In genomic region chr17:46874906-46875305, GRCh38 we compare ENCODE assay signal across 20 cellular contexts. TPM values are rescaled to one million over a fixed set of nuclear protein-coding genes. Genes with fewer than 3 reads are reported as not detected.
DNase-seq lines count a peak whose midpoint lies in the region; ATAC-seq, FAIRE-seq and TF ChIP-seq lines count a peak whose summit lies in the region.
"Had no signal": no experiment of that assay in that cellular context is flagged by ENCODE, and none has a peak within 500 bp of the region (broad histone marks: within the 10 kb centered on the region; RNA-seq: fewer than 3 reads in every experiment).

No MANE protein-coding gene starts in this region.

- H2AFZ ChIP-seq in HepG2 (ENCODE audit: low read length), result no peak overlapping the region
- no peak overlapping the region for H2AFZ ChIP-seq in H1 (ENCODE audit: low read length)
- no peak overlapping the region for H2AFZ ChIP-seq in PC-3 (ENCODE audit: low read length)

- H2AK5ac ChIP-seq in H1 (ENCODE audit: low read depth, low read length), result no peak overlapping the region

- no peak overlapping the region for H2BK5ac ChIP-seq in H1 (ENCODE audit: low read depth, low read length)

- H3K36me3 ChIP-seq in HepG2 (replicated peaks in 1 of 2; ENCODE audit: control insufficient read depth in 1 of 2, insufficient read depth in 2 of 2, low read length in 2 of 2) (no peaks in the 10 kb centered on the region), right lobe of liver (no peaks in the 10 kb centered on the region), Peyer's patch (no peaks in the 10 kb centered on the region), H1 (ENCODE audit: control insufficient read depth in 2 of 4, insufficient read depth in 4 of 4, low read length in 3 of 4) (no peaks in the 10 kb centered on the region), PC-3 (ENCODE audit: low read depth, low read length) (no peaks in the 10 kb centered on the region)

- POLR2A ChIA-PET in HepG2 (lab: Yijun Ruan, JAX) (no interaction called here), H1 (lab: Charles Lee; ENCODE audit: partially characterized antibody) (no interaction called here), PC-3 (lab: Charles Lee; ENCODE audit: unreplicated experiment) (no interaction called here)

- H3K4me3 ChIP-seq in HepG2 (replicated peaks in 1 of 3; ENCODE audit: insufficient read depth in 1 of 3, low read depth in 2 of 3, low read length in 3 of 3), result no peak overlapping the region
- H3K4me3 ChIP-seq in right lobe of liver, result no peak overlapping the region
- no peak overlapping the region for H3K4me3 ChIP-seq in Peyer's patch
- no peak overlapping the region for H3K4me3 ChIP-seq in H1 (ENCODE audit: extremely low read depth in 1 of 4, insufficient read depth in 2 of 4, low read depth in 3 of 4, low read length in 4 of 4)
- no peak overlapping the region for H3K4me3 ChIP-seq in PC-3 (ENCODE audit: low read length)

- H3K4ac ChIP-seq in H1 (replicated peaks; ENCODE audit: insufficient read length, low read depth, low read length), result no peak overlapping the region

- WGBS in HepG2 (ENCODE audit: low lambda C conversion rate), result 60% methylated on average over 16 of the region's 16 CpGs
- 90% methylated on average over 4 of the region's 16 CpGs for WGBS in right lobe of liver (ENCODE audit: insufficient coverage, low coverage, low lambda C conversion rate, missing lambda C conversion rate)
- WGBS in H1 (ENCODE audit: extremely low coverage in 1 of 2, insufficient coverage in 1 of 2, insufficient read length in 1 of 2, insufficient replicate concordance in 2 of 2, low coverage in 1 of 2, low lambda C conversion rate in 2 of 2, missing lambda C conversion rate in 1 of 2), 2 experiments, result 95% methylated on average over 15 of the region's 16 CpGs; no CpG with 5 or more reads in 1 of the 2 experiments

- no peak overlapping the region for H2BK20ac ChIP-seq in H1 (ENCODE audit: low read length)

- no peak overlapping the region for H2BK12ac ChIP-seq in H1 (ENCODE audit: low read depth, low read length)

- H3K23ac ChIP-seq in H1 (ENCODE audit: insufficient read length), result no peak overlapping the region

- in situ Hi-C loops in HepG2 (cut with HindIII; ENCODE audit: extremely low pct_ligation_motif_present, low pct_unique_long_range_greater_than_20kb), result loop anchor here (5.0 to 10.0 kb wide), 2 partner anchors 38 to 60 kb away; no protein-coding TSS in a partner anchor

- no peak overlapping the region for H3K14ac ChIP-seq in H1 (ENCODE audit: insufficient read length)

- no peak for DNase-seq in HepG2 (ENCODE audit: low spot score)
- DNase-seq in right lobe of liver, result no peak
- peak in 2 of 3 donors; percentile 33 to 47 for DNase-seq in Peyer's patch
- no peak for DNase-seq in H1 (ENCODE audit: low read depth in 1 of 2, low spot score in 2 of 2)
- DNase-seq in NCI-H146 (lab: John Stamatoyannopoulos, UW), result no peak
- no peak for DNase-seq in LoVo (ENCODE audit: low spot score)
- DNase-seq in PC-3, result no peak
- DNase-seq: ACHN, DND-41, Kasumi-1, MM.1S, NCI-H1930, NCI-H774, OCI-M1, RPMI8226 had no signal

- H3K9me3 ChIP-seq in HepG2 (ENCODE audit: low read length) (no peaks in the 10 kb centered on the region), right lobe of liver (no peaks in the 10 kb centered on the region), Peyer's patch (no peaks in the 10 kb centered on the region), H1 (ENCODE audit: insufficient read depth in 2 of 2, low read depth in 1 of 2, low read length in 1 of 2) (no peaks in the 10 kb centered on the region), PC-3 (ENCODE audit: low read length) (no peaks in the 10 kb centered on the region)

- TF ChIP-seq POLR2A in HepG2 (IDR thresholded peaks at IDR 0.05; ENCODE audit: insufficient read depth in 1 of 2, low read depth in 2 of 2, low read length in 2 of 2) (no peak), right lobe of liver (IDR thresholded peaks at IDR 0.05) (no peak), Peyer's patch (IDR thresholded peaks at IDR 0.05) (no peak), H1 (IDR thresholded peaks at IDR 0.05; ENCODE audit: control extremely low read depth in 1 of 2, low read depth in 2 of 2, low read length in 2 of 2) (no peak)

- H3F3A ChIP-seq in PC-3 (ENCODE audit: low read length, unreplicated experiment), result no peaks in the 10 kb centered on the region

- no peak for TF ChIP-seq RAD21 in HepG2 (CRISPR knock-in tag; IDR thresholded peaks at IDR 0.05)
- TF ChIP-seq RAD21 in H1 (IDR thresholded peaks at IDR 0.05 in 1 of 2, conservative IDR thresholded peaks at IDR 0.05 in 1 of 2; ENCODE audit: low read depth in 2 of 2, low read length in 2 of 2), result peak; percentile 8 to 27; a peak in 2 of 4 replicates

- TF ChIP-seq EP300 in HepG2 (IDR thresholded peaks at IDR 0.05; ENCODE audit: low read depth in 2 of 2, low read length in 2 of 2) (no peak), HepG2 (CRISPR knock-in tag; IDR thresholded peaks at IDR 0.05; ENCODE audit: borderline replicate concordance) (no peak), H1 (IDR thresholded peaks at IDR 0.05; ENCODE audit: borderline replicate concordance in 1 of 2, low read depth in 2 of 2, low read length in 2 of 2) (no peak)

- no peaks in the 10 kb centered on the region for H3K79me1 ChIP-seq in H1 (ENCODE audit: low read depth, low read length)

- no peak overlapping the region for H2BK120ac ChIP-seq in H1 (replicated peaks; ENCODE audit: low read depth, low read length)

- no peak overlapping the region for H3K9ac ChIP-seq in HepG2 (ENCODE audit: insufficient read depth, low read depth, low read length)
- no peak overlapping the region for H3K9ac ChIP-seq in H1 (replicated peaks in 1 of 4; ENCODE audit: extremely low read depth in 1 of 4, low read depth in 3 of 4, low read length in 3 of 4)
- H3K9ac ChIP-seq in PC-3 (ENCODE audit: low read length), result no peak overlapping the region

- no peak for TF ChIP-seq CTCF in HepG2 (CRISPR knock-in tag; IDR thresholded peaks at IDR 0.05)
- TF ChIP-seq CTCF in right lobe of liver (IDR thresholded peaks at IDR 0.05), result no peak
- TF ChIP-seq CTCF in Peyer's patch (IDR thresholded peaks at IDR 0.05), result no peak
- TF ChIP-seq CTCF in H1 (IDR thresholded peaks at IDR 0.05; ENCODE audit: control extremely low read depth in 1 of 3, insufficient read depth in 1 of 3, low read depth in 1 of 3, low read length in 3 of 3), result peak in 1 of 3 experiments; percentile 17; a peak in 1 of 4 replicates
- TF ChIP-seq CTCF in PC-3 (conservative IDR thresholded peaks at IDR 0.05; ENCODE audit: low read depth, low read length), result no peak

- H3K27me3 ChIP-seq in HepG2 (ENCODE audit: control insufficient read depth in 1 of 2, insufficient read depth in 2 of 2, low read length in 2 of 2), result peaks cover 7 to 39% of the 10 kb centered on the region in 2 experiments
- H3K27me3 ChIP-seq in right lobe of liver, result no peaks in the 10 kb centered on the region
- H3K27me3 ChIP-seq in Peyer's patch, result no peaks in the 10 kb centered on the region
- H3K27me3 ChIP-seq in H1 (replicated peaks in 1 of 4; ENCODE audit: control insufficient read depth in 3 of 4, extremely low read depth in 1 of 4, insufficient read depth in 3 of 4, low read length in 3 of 4), result peaks cover 0 to 3% (median 0%) of the 10 kb centered on the region in 4 experiments; a peak in 2 of 7 replicates
- no peaks in the 10 kb centered on the region for H3K27me3 ChIP-seq in PC-3 (ENCODE audit: low read length)

- BruUV-seq in HepG2 (replicated peaks; lab: Mats Ljungman, UMichigan), result no TSS peak
- BruUV-seq in PC-3 (replicated peaks; lab: Mats Ljungman, UMichigan), result no TSS peak

- no peaks in the 10 kb centered on the region; the same call in 1 of the 2 replicates for H3K23me2 ChIP-seq in H1 (ENCODE audit: low read depth, low read length)

- no peak for FAIRE-seq in HepG2 (lab: Jason Lieb, UNC)
- no peak for FAIRE-seq in H1 (lab: Jason Lieb, UNC)

- H4K20me1 ChIP-seq in HepG2 (ENCODE audit: insufficient read depth, low read length) (no peaks in the 10 kb centered on the region), H1 (replicated peaks in 1 of 2; ENCODE audit: control insufficient read depth in 1 of 2, insufficient read depth in 2 of 2, low read length in 2 of 2) (peaks cover 0 to 4% of the 10 kb centered on the region in 2 experiments), PC-3 (ENCODE audit: low read length) (no peaks in the 10 kb centered on the region)

- ATAC-seq in HepG2, result no peak
- ATAC-seq in right lobe of liver, result no peak
- no peak for ATAC-seq in PC-3
- ATAC-seq: HCT116 had no signal

- H3K4me2 ChIP-seq in HepG2 (ENCODE audit: low read depth, low read length), result no peak overlapping the region
- H3K4me2 ChIP-seq in H1 (ENCODE audit: insufficient read depth in 1 of 2, low read depth in 2 of 2, low read length in 2 of 2), result no peak overlapping the region
- no peak overlapping the region for H3K4me2 ChIP-seq in PC-3 (ENCODE audit: low read length)

- peaks cover 52% of the 10 kb centered on the region for H3K4me1 ChIP-seq in HepG2 (ENCODE audit: insufficient read depth, low read length)
- H3K4me1 ChIP-seq in right lobe of liver, result peaks cover 0 to 6% (median 0%) of the 10 kb centered on the region in 4 donors
- H3K4me1 ChIP-seq in Peyer's patch, result peaks cover 0 to 14% (median 0%) of the 10 kb centered on the region in 4 donors
- no peaks in the 10 kb centered on the region for H3K4me1 ChIP-seq in H1 (replicated peaks in 1 of 4; ENCODE audit: control insufficient read depth in 3 of 4, insufficient read depth in 4 of 4, low read length in 3 of 4)
- no peaks in the 10 kb centered on the region for H3K4me1 ChIP-seq in PC-3 (ENCODE audit: insufficient read depth, low read length)

- H3K9me2 ChIP-seq in PC-3 (replicated peaks; ENCODE audit: low read length), result no peaks in the 10 kb centered on the region

- H3K27ac ChIP-seq in HepG2 (ENCODE audit: extremely low read length, insufficient read depth, low read length), result no peak overlapping the region
- no peak overlapping the region for H3K27ac ChIP-seq in right lobe of liver
- H3K27ac ChIP-seq in Peyer's patch, result no peak overlapping the region
- no peak overlapping the region for H3K27ac ChIP-seq in H1 (ENCODE audit: low read depth, low read length)
- H3K27ac ChIP-seq in PC-3 (ENCODE audit: low read length), result no peak overlapping the region

- CTCF ChIA-PET in HepG2 (lab: Yijun Ruan, JAX; ENCODE audit: low intra/inter-chr PET ratio, low total read pairs), result interaction anchor here (0.8 kb wide), 1 partner anchor 33 kb away, joined by 3 read pairs; no protein-coding TSS in a partner anchor
- CTCF ChIA-PET in H1 (lab: Charles Lee; ENCODE audit: partially characterized antibody), result interaction anchor here (0.5 to 5.2 kb wide), 15 partner anchors 10 to 108 kb away, joined by 3 to 41 read pairs (median 4); no protein-coding TSS in a partner anchor
- CTCF ChIA-PET in PC-3 (lab: Charles Lee), result no interaction called here

- no peak overlapping the region for H4K8ac ChIP-seq in H1 (ENCODE audit: extremely low read depth, insufficient read depth, low read length)

- H3K18ac ChIP-seq in H1 (ENCODE audit: extremely low read depth, low read length), result no peak overlapping the region

- intact Hi-C loops in HepG2 (cut with micrococcal nuclease; ENCODE audit: unreplicated experiment), result loop anchor here (5.0 kb wide), 1 partner anchor 33 kb away; no protein-coding TSS in a partner anchor
- intact Hi-C loops in right lobe of liver (cut with DNase I), result no loop called here
- intact Hi-C loops in PC-3 (cut with micrococcal nuclease), result no loop called here

- H4K5ac ChIP-seq in H1 (ENCODE audit: insufficient read length, low read depth, low read length), result no peak overlapping the region

- no peak overlapping the region for H4K91ac ChIP-seq in H1 (replicated peaks; ENCODE audit: insufficient read length, low read length)

- no peak overlapping the region for H2BK15ac ChIP-seq in H1 (ENCODE audit: low read length)

- no peak overlapping the region for H3K56ac ChIP-seq in H1 (replicated peaks; ENCODE audit: insufficient read length, low read depth, low read length)

- H3K79me2 ChIP-seq in HepG2 (ENCODE audit: insufficient read depth, low read length) (no peaks in the 10 kb centered on the region), H1 (ENCODE audit: control insufficient read depth in 1 of 2, insufficient read depth in 2 of 2, low read length in 2 of 2) (no peaks in the 10 kb centered on the region), PC-3 (ENCODE audit: low read length) (no peaks in the 10 kb centered on the region)

RNA-seq across cellular contexts. Expression of gene WNT9B, which starts 23.5 kb away (rescaled TPM):
- total RNA-seq in HepG2 (2016; rRNA removed; fragmentation: Illumina TruSeq; extraction: Trizol) (not detected in 2 replicates), right lobe of liver (1 to 10 TPM in 2 of 6 experiments, under 1 TPM in 1, not detected in 3; 0.55 to 1.7 (median 1.2) TPM), Peyer's patch (under 1 TPM in 1 of 4 donors, not detected in 3; 0.67 TPM), PC-3 (2014; rRNA removed) (not detected in 2 replicates)
- not detected in 2 replicates for total RNA-seq in HepG2 (2016; cell fraction: cytosol; rRNA removed; fragmentation: Illumina TruSeq; extraction: Trizol; ENCODE audit: low read depth)
- not detected in 2 replicates for total RNA-seq in HepG2 (2016; cell fraction: insoluble cytoplasmic fraction; rRNA removed; fragmentation: Illumina TruSeq; extraction: Trizol)
- total RNA-seq in HepG2 (2016; cell fraction: membrane; rRNA removed; fragmentation: Illumina TruSeq; extraction: Trizol), result not detected in 2 replicates
- not detected in 2 replicates for total RNA-seq in HepG2 (2016; cell fraction: nucleus; rRNA removed; fragmentation: Illumina TruSeq; extraction: Trizol)
- polyA plus RNA-seq in HepG2 (2011; rRNA removed) (not detected in 2 replicates), H1 (2011; rRNA removed) (0.21 and 0.35 TPM in 2 replicates)
- 0.03 TPM in 1 of 2 replicates, not detected in the other for polyA plus RNA-seq in HepG2 (2011; cell fraction: cytosol; rRNA removed)
- polyA plus RNA-seq in HepG2 (2011; cell fraction: nucleus; rRNA removed), result not detected in 2 replicates
- polyA plus RNA-seq in HepG2 (2012), result 0.29 TPM in 1 of 2 replicates, not detected in the other
- polyA plus RNA-seq in HepG2 (2016; cell fraction: cytosol; fragmentation: Illumina TruSeq; extraction: Trizol; ENCODE audit: low read depth), result not detected in 2 replicates
- polyA plus RNA-seq in HepG2 (2016; cell fraction: insoluble cytoplasmic fraction; fragmentation: Illumina TruSeq; extraction: Trizol; ENCODE audit: low read depth), result not detected in 2 replicates
- polyA plus RNA-seq in HepG2 (2016; cell fraction: membrane; fragmentation: Illumina TruSeq; extraction: Trizol; ENCODE audit: low read depth), result not detected in 2 replicates
- polyA plus RNA-seq in HepG2 (2016; cell fraction: nucleus; fragmentation: Illumina TruSeq; extraction: Trizol; ENCODE audit: insufficient read depth, low read depth), result not detected in 2 replicates
- not detected in 2 replicates for polyA minus RNA-seq in HepG2 (2011; rRNA and poly(A)+ RNA removed; ENCODE audit: low replicate concordance)
- polyA minus RNA-seq in HepG2 (2011; cell fraction: cytosol; rRNA and poly(A)+ RNA removed), result not detected in 2 replicates
- not detected in 2 replicates for polyA minus RNA-seq in HepG2 (2011; cell fraction: nucleus; rRNA and poly(A)+ RNA removed)
- not detected in 2 replicates for total RNA-seq in H1 (2021; fragmentation: NEBNext Ultra II Directional; extraction: Animal tissue kit (Norgen Biotek cat#: 25700))
- 0.09 TPM for polyA plus RNA-seq in H1 (2011; cell fraction: cytosol; rRNA removed)
- polyA plus RNA-seq in H1 (2011; cell fraction: nucleus; rRNA removed), result 0.10 TPM
- polyA plus RNA-seq in H1 (2012, experiment 1 of 2), result 0.13 to 0.15 TPM in 2 of 4 replicates, not detected in the others
- not detected for polyA plus RNA-seq in H1 (2012, experiment 2 of 2)
- 0.16 TPM for polyA plus RNA-seq in H1 (2013, experiment 1 of 2)
- polyA plus RNA-seq in H1 (2013, experiment 2 of 2), result 0.11 TPM
- polyA minus RNA-seq in H1 (2011; rRNA and poly(A)+ RNA removed), result 0.12 and 0.47 TPM in 2 replicates
- not detected for polyA minus RNA-seq in H1 (2011; cell fraction: cytosol; rRNA and poly(A)+ RNA removed)
- polyA minus RNA-seq in H1 (2011; cell fraction: nucleus; rRNA and poly(A)+ RNA removed), result not detected
- total RNA-seq: G401; NCI-H460; T-helper 1 cell treated with Interleukin-12 subunit alpha and Interleukin-12 subunit beta and Interleukin-4 antibody, amounts not matched to agents 30 ng/mL and 1 ng/mL, for 36 hours had no signal

RNA-seq across cellular contexts. Expression of gene GOSR2, which starts 48.1 kb away (rescaled TPM):
- total RNA-seq in HepG2 (2016; rRNA removed; fragmentation: Illumina TruSeq; extraction: Trizol) (63.9 and 69.8 TPM in 2 replicates), right lobe of liver (10 to 100 TPM; 22.9 to 44.1 (median 33.3) TPM), Peyer's patch (100 to 1,000 TPM in 3 of 4 donors, 10 to 100 TPM in 1; 77.6 to 148 (median 121) TPM), PC-3 (2014; rRNA removed) (45.6 and 48.4 TPM in 2 replicates)
- 32.8 and 35.9 TPM in 2 replicates for total RNA-seq in HepG2 (2016; cell fraction: cytosol; rRNA removed; fragmentation: Illumina TruSeq; extraction: Trizol; ENCODE audit: low read depth)
- 60.6 and 68.2 TPM in 2 replicates for total RNA-seq in HepG2 (2016; cell fraction: insoluble cytoplasmic fraction; rRNA removed; fragmentation: Illumina TruSeq; extraction: Trizol)
- 50.4 and 52.5 TPM in 2 replicates for total RNA-seq in HepG2 (2016; cell fraction: membrane; rRNA removed; fragmentation: Illumina TruSeq; extraction: Trizol)
- total RNA-seq in HepG2 (2016; cell fraction: nucleus; rRNA removed; fragmentation: Illumina TruSeq; extraction: Trizol), result 67.6 and 76.5 TPM in 2 replicates
- polyA plus RNA-seq in HepG2 (2011; rRNA removed) (61.5 and 63.7 TPM in 2 replicates), H1 (2011; rRNA removed) (25.8 and 28.2 TPM in 2 replicates)
- polyA plus RNA-seq in HepG2 (2011; cell fraction: cytosol; rRNA removed), result 37.5 and 43.3 TPM in 2 replicates
- 85.8 and 95.1 TPM in 2 replicates for polyA plus RNA-seq in HepG2 (2011; cell fraction: nucleus; rRNA removed)
- polyA plus RNA-seq in HepG2 (2012), result 31.0 and 31.7 TPM in 2 replicates
- polyA plus RNA-seq in HepG2 (2016; cell fraction: cytosol; fragmentation: Illumina TruSeq; extraction: Trizol; ENCODE audit: low read depth), result 34.8 and 42.5 TPM in 2 replicates
- 68.7 and 71.7 TPM in 2 replicates for polyA plus RNA-seq in HepG2 (2016; cell fraction: insoluble cytoplasmic fraction; fragmentation: Illumina TruSeq; extraction: Trizol; ENCODE audit: low read depth)
- polyA plus RNA-seq in HepG2 (2016; cell fraction: membrane; fragmentation: Illumina TruSeq; extraction: Trizol; ENCODE audit: low read depth), result 40.0 and 42.5 TPM in 2 replicates
- polyA plus RNA-seq in HepG2 (2016; cell fraction: nucleus; fragmentation: Illumina TruSeq; extraction: Trizol; ENCODE audit: insufficient read depth, low read depth), result 61.9 and 64.3 TPM in 2 replicates
- polyA minus RNA-seq in HepG2 (2011; rRNA and poly(A)+ RNA removed; ENCODE audit: low replicate concordance), result 76.3 and 91.4 TPM in 2 replicates
- 18.7 and 21.0 TPM in 2 replicates for polyA minus RNA-seq in HepG2 (2011; cell fraction: cytosol; rRNA and poly(A)+ RNA removed)
- 181 and 186 TPM in 2 replicates for polyA minus RNA-seq in HepG2 (2011; cell fraction: nucleus; rRNA and poly(A)+ RNA removed)
- total RNA-seq in H1 (2021; fragmentation: NEBNext Ultra II Directional; extraction: Animal tissue kit (Norgen Biotek cat#: 25700)), result 31.7 and 36.2 TPM in 2 replicates
- 33.5 TPM for polyA plus RNA-seq in H1 (2011; cell fraction: cytosol; rRNA removed)
- polyA plus RNA-seq in H1 (2011; cell fraction: nucleus; rRNA removed), result 34.8 TPM
- polyA plus RNA-seq in H1 (2012, experiment 1 of 2), result 25.9 to 27.6 TPM (median 26.6 TPM) in 4 replicates
- polyA plus RNA-seq in H1 (2012, experiment 2 of 2), result 13.7 TPM
- polyA plus RNA-seq in H1 (2013, experiment 1 of 2), result 19.4 TPM
- 19.0 TPM for polyA plus RNA-seq in H1 (2013, experiment 2 of 2)
- 57.6 and 66.2 TPM in 2 replicates for polyA minus RNA-seq in H1 (2011; rRNA and poly(A)+ RNA removed)
- polyA minus RNA-seq in H1 (2011; cell fraction: cytosol; rRNA and poly(A)+ RNA removed), result 22.8 TPM
- 73.5 TPM for polyA minus RNA-seq in H1 (2011; cell fraction: nucleus; rRNA and poly(A)+ RNA removed)

RNA-seq across cellular contexts. Expression of gene WNT3, which starts 56.4 kb away (rescaled TPM):
- total RNA-seq in HepG2 (2016; rRNA removed; fragmentation: Illumina TruSeq; extraction: Trizol) (6.4 and 8.5 TPM in 2 replicates), right lobe of liver (1 to 10 TPM; 1.0 to 5.0 (median 4.0) TPM), Peyer's patch (10 to 100 TPM in 1 of 4 donors, 1 to 10 TPM in 2, under 1 TPM in 1; 0.83 to 10.1 (median 6.5) TPM), PC-3 (2014; rRNA removed) (4.9 and 5.7 TPM in 2 replicates)
- 0.71 and 1.2 TPM in 2 replicates for total RNA-seq in HepG2 (2016; cell fraction: cytosol; rRNA removed; fragmentation: Illumina TruSeq; extraction: Trizol; ENCODE audit: low read depth)
- total RNA-seq in HepG2 (2016; cell fraction: insoluble cytoplasmic fraction; rRNA removed; fragmentation: Illumina TruSeq; extraction: Trizol), result 5.9 and 8.3 TPM in 2 replicates
- total RNA-seq in HepG2 (2016; cell fraction: membrane; rRNA removed; fragmentation: Illumina TruSeq; extraction: Trizol), result 4.3 and 4.8 TPM in 2 replicates
- 8.4 and 9.8 TPM in 2 replicates for total RNA-seq in HepG2 (2016; cell fraction: nucleus; rRNA removed; fragmentation: Illumina TruSeq; extraction: Trizol)
- polyA plus RNA-seq in HepG2 (2011; rRNA removed) (10.3 and 12.5 TPM in 2 replicates), H1 (2011; rRNA removed) (0.56 and 0.96 TPM in 2 replicates)
- 5.1 and 6.8 TPM in 2 replicates for polyA plus RNA-seq in HepG2 (2011; cell fraction: cytosol; rRNA removed)
- polyA plus RNA-seq in HepG2 (2011; cell fraction: nucleus; rRNA removed), result 27.1 and 28.5 TPM in 2 replicates
- 6.9 and 7.4 TPM in 2 replicates for polyA plus RNA-seq in HepG2 (2012)
- 0.82 and 0.98 TPM in 2 replicates for polyA plus RNA-seq in HepG2 (2016; cell fraction: cytosol; fragmentation: Illumina TruSeq; extraction: Trizol; ENCODE audit: low read depth)
- 6.2 TPM in 2 replicates for polyA plus RNA-seq in HepG2 (2016; cell fraction: insoluble cytoplasmic fraction; fragmentation: Illumina TruSeq; extraction: Trizol; ENCODE audit: low read depth)
- 2.9 and 3.1 TPM in 2 replicates for polyA plus RNA-seq in HepG2 (2016; cell fraction: membrane; fragmentation: Illumina TruSeq; extraction: Trizol; ENCODE audit: low read depth)
- 27.6 and 28.5 TPM in 2 replicates for polyA plus RNA-seq in HepG2 (2016; cell fraction: nucleus; fragmentation: Illumina TruSeq; extraction: Trizol; ENCODE audit: insufficient read depth, low read depth)
- polyA minus RNA-seq in HepG2 (2011; rRNA and poly(A)+ RNA removed; ENCODE audit: low replicate concordance), result 4.4 and 6.5 TPM in 2 replicates
- 2.9 and 3.2 TPM in 2 replicates for polyA minus RNA-seq in HepG2 (2011; cell fraction: cytosol; rRNA and poly(A)+ RNA removed)
- 5.0 and 6.2 TPM in 2 replicates for polyA minus RNA-seq in HepG2 (2011; cell fraction: nucleus; rRNA and poly(A)+ RNA removed)
- 1.3 and 2.0 TPM in 2 replicates for total RNA-seq in H1 (2021; fragmentation: NEBNext Ultra II Directional; extraction: Animal tissue kit (Norgen Biotek cat#: 25700))
- 1.00 TPM for polyA plus RNA-seq in H1 (2011; cell fraction: cytosol; rRNA removed)
- polyA plus RNA-seq in H1 (2011; cell fraction: nucleus; rRNA removed), result 1.2 TPM
- polyA plus RNA-seq in H1 (2012, experiment 1 of 2), result 0.40 to 1.3 TPM (median 0.77 TPM) in 4 replicates
- polyA plus RNA-seq in H1 (2012, experiment 2 of 2), result 0.76 TPM
- polyA plus RNA-seq in H1 (2013, experiment 1 of 2), result 5.2 TPM
- 6.7 TPM for polyA plus RNA-seq in H1 (2013, experiment 2 of 2)
- 0.71 and 0.91 TPM in 2 replicates for polyA minus RNA-seq in H1 (2011; rRNA and poly(A)+ RNA removed)
- 0.66 TPM for polyA minus RNA-seq in H1 (2011; cell fraction: cytosol; rRNA and poly(A)+ RNA removed)
- 0.60 TPM for polyA minus RNA-seq in H1 (2011; cell fraction: nucleus; rRNA and poly(A)+ RNA removed)
- total RNA-seq: G401; T-helper 1 cell treated with Interleukin-12 subunit alpha and Interleukin-12 subunit beta and Interleukin-4 antibody, amounts not matched to agents 30 ng/mL and 1 ng/mL, for 36 hours had no signal
- polyA plus RNA-seq: CD14-positive monocyte had no signal

Comparison
In these comparisons a context has a peak if more than half of its experiments do, and no peak if none do; other contexts are left out.
1. DNase-seq: peak in Peyer's patch (2 of 3); none in HepG2 (single experiment), right lobe of liver (0 of 3), H1 (0 of 2), NCI-H146 (single experiment), LoVo (single experiment) and PC-3 (single experiment).
2. Of the 41 proteins assayed by ChIP-seq in both HepG2 and H1: peak only in HepG2: none; only in H1: RAD21; in both: none; in neither: 39; mixed calls (peak in some experiments, not most) for 1.